Comparison of ENCODE assay signal across 18 cellular contexts in the genomic region with DNA sequence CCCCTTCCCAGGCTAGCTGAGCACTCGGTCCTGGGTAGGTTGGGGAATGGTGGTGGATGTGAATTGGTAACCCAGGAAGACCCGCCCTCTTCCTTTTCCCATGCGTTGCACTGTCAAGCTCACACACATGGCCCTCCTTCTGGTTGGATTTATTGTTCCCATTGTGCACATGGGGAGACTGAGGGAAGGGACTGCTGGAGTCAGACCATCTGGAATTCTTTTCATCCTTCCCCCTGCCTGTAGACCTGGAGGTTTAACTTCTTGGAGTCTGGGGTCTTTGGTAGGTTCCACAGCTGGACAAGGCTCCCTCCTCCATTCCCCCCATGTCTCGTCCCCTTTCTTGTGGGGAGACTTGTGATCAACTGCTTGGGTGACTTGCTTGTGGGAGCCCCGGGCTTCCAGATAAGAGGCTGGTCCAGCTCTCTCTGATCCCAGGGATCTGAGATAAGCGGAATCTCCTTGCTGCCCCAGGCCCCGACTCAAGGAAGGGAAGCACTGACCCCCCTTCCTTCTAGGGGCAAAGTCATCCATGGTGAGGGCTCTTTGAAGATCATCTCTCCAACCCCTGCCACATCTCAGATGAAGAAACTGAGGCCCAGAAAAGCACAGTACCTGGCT. TPM values are rescaled to one million over a fixed set of nuclear protein-coding genes. Genes with fewer than 3 reads are reported as not detected.
DNase-seq lines count a peak whose midpoint lies in the region; ATAC-seq, FAIRE-seq and TF ChIP-seq lines count a peak whose summit lies in the region.
"Had no signal": no experiment of that assay in that cellular context is flagged by ENCODE, and none has a peak within 500 bp of the region (broad histone marks: within the 10 kb centered on the region; RNA-seq: fewer than 3 reads in every experiment).

No MANE protein-coding gene starts in this region.

- TF ChIP-seq POLR2A in A549 (IDR thresholded peaks at IDR 0.05; ENCODE audit: low read length): no peak
- no peak for TF ChIP-seq POLR2A in Peyer's patch (IDR thresholded peaks at IDR 0.05)
- no peak for TF ChIP-seq POLR2A in esophagus muscularis mucosa (IDR thresholded peaks at IDR 0.05; ENCODE audit: low read depth)

- CTCF ChIA-PET in A549 (lab: Yijun Ruan, JAX): interaction anchor here (0.7 to 11.1 kb wide), 6 partner anchors 11 to 115 kb away, joined by 3 to 62 read pairs (median 4); no protein-coding TSS in a partner anchor

- TF ChIP-seq CTCF in A549 (IDR thresholded peaks at IDR 0.05) (no peak), Peyer's patch (IDR thresholded peaks at IDR 0.05) (no peak), esophagus muscularis mucosa (IDR thresholded peaks at IDR 0.05) (no peak), osteoblast (IDR thresholded peaks at IDR 0.05; ENCODE audit: extremely low read depth, low read depth, low read length) (no peak)

- H4K20me1 ChIP-seq in osteoblast (ENCODE audit: insufficient read depth, low read length): peaks cover 6% of the 10 kb centered on the region

- peaks cover 84% of the 10 kb centered on the region for H3K4me1 ChIP-seq in A549
- peaks cover 0 to 72% (median 10%) of the 10 kb centered on the region in 4 donors for H3K4me1 ChIP-seq in Peyer's patch
- H3K4me1 ChIP-seq in esophagus muscularis mucosa: peaks cover 28 to 80% (median 71%) of the 10 kb centered on the region in 4 donors
- peaks cover 24% of the 10 kb centered on the region for H3K4me1 ChIP-seq in osteoblast (ENCODE audit: insufficient read depth, low read length)

- H3K9me3 ChIP-seq in A549 (no peaks in the 10 kb centered on the region), Peyer's patch (no peaks in the 10 kb centered on the region), esophagus muscularis mucosa (no peaks in the 10 kb centered on the region), osteoblast (ENCODE audit: low read depth, low read length) (no peaks in the 10 kb centered on the region)

- H3K27me3 ChIP-seq in Peyer's patch: no peaks in the 10 kb centered on the region
- H3K27me3 ChIP-seq in esophagus muscularis mucosa: no peaks in the 10 kb centered on the region
- peaks cover 9% of the 10 kb centered on the region for H3K27me3 ChIP-seq in osteoblast (ENCODE audit: insufficient read depth, low read length)

- TF ChIP-seq RAD21 in A549 (conservative IDR thresholded peaks at IDR 0.05 in 1 of 2, IDR thresholded peaks at IDR 0.05 in 1 of 2): no peak

- intact Hi-C loops in esophagus muscularis mucosa (cut with DNase I): no loop called here

- H3K4me2 ChIP-seq in A549 (peak overlapping the region; percentile 95), osteoblast (ENCODE audit: insufficient read depth, low read length) (no peak overlapping the region)

- TF ChIP-seq EP300 in A549 (IDR thresholded peaks at IDR 0.05) (no peak), esophagus muscularis mucosa (IDR thresholded peaks at IDR 0.05) (no peak)

- no peak overlapping the region for H3K4me3 ChIP-seq in A549
- H3K4me3 ChIP-seq in Peyer's patch: no peak overlapping the region
- H3K4me3 ChIP-seq in esophagus muscularis mucosa: no peak overlapping the region
- H3K4me3 ChIP-seq in osteoblast (ENCODE audit: insufficient read depth, low read length): no peak overlapping the region

- H3K79me2 ChIP-seq in osteoblast (ENCODE audit: insufficient read depth, low read length): no peaks in the 10 kb centered on the region

- H3K36me3 ChIP-seq in Peyer's patch (no peaks in the 10 kb centered on the region), esophagus muscularis mucosa (no peaks in the 10 kb centered on the region), osteoblast (ENCODE audit: insufficient read depth, low read length) (no peaks in the 10 kb centered on the region)
- H3K36me3 ChIP-seq: WERI-Rb-1 had no signal

- POLR2A ChIA-PET in A549 (lab: Yijun Ruan, JAX): interaction anchor here (1.2 kb wide), 1 partner anchor 16 kb away, joined by 3 read pairs; a partner anchor contains a TSS

- H3K27ac ChIP-seq in A549: peak overlapping the region; percentile 99
- peak overlapping the region in 3 of 4 donors; percentile 89 to 98 (median 92) for H3K27ac ChIP-seq in Peyer's patch
- peak overlapping the region; percentile 68 to 84 (median 76) for H3K27ac ChIP-seq in esophagus muscularis mucosa (replicated peaks in 1 of 4)
- H3K27ac ChIP-seq in osteoblast (ENCODE audit: low read depth, low read length): no peak overlapping the region
- H3K27ac ChIP-seq: WERI-Rb-1 had no signal

- no peak for FAIRE-seq in A549 (lab: Jason Lieb, UNC)
- FAIRE-seq: GM12892 had no signal

- ATAC-seq in A549 (no peak), GM19467 (IDR thresholded peaks at IDR 0.05; ENCODE audit: unreplicated experiment) (no peak), HG02763 (IDR thresholded peaks at IDR 0.05; ENCODE audit: unreplicated experiment) (no peak)
- ATAC-seq: stimulated activated naive CD8-positive, alpha-beta T cell treated with anti-CD3 and anti-CD28 coated beads, Interleukin-15, Interleukin-2, amounts not matched to agents 100 U/mL and 50 U/mL, for 24 hours had no signal

- DNase-seq in A549 (ENCODE audit: low read depth in 1 of 2, low spot score in 1 of 2) (no peak), Peyer's patch (no peak), esophagus muscularis mucosa (ENCODE audit: extremely low spot score) (no peak), osteoblast (ENCODE audit: insufficient read length, low spot score, missing footprints) (peak; percentile 71), NCI-H345 treated with DMSO at 0.1 percent for 48 hours (lab: John Stamatoyannopoulos, UW; ENCODE audit: unreplicated experiment) (no peak), SHP77 (lab: John Stamatoyannopoulos, UW) (no peak)
- DNase-seq: activated effector memory CD4-positive, alpha-beta T cell treated with Interleukin-2 at 50 U/mL for 16 hours; aorta; MM.1S; NCI-H2029; NCI-H510A treated with DMSO at 0.1 percent for 48 hours; nucleus accumbens; stimulated activated naive CD8-positive, alpha-beta T cell treated with anti-CD3 and anti-CD28 coated beads, Interleukin-15, Interleukin-2, amounts not matched to agents 100 U/mL and 50 U/mL, for 24 hours; SW 1271 had no signal

- no peak overlapping the region for H2AFZ ChIP-seq in osteoblast (ENCODE audit: low read length)

- whole genome bisulfite sequencing in A549 (ENCODE audit: missing lambda C conversion rate): 66% methylated on average over 7 of the region's 7 CpGs
- 73% methylated on average over 7 of the region's 7 CpGs for WGBS in esophagus muscularis mucosa

TF ChIP-seq in A549, 52 proteins besides CTCF, POLR2A, EP300 and RAD21:
- TF ChIP-seq ZNF302 (CRISPR knock-in tag; IDR thresholded peaks at IDR 0.05) (no peak), BHLHE40 (IDR thresholded peaks at IDR 0.05; ENCODE audit: low read depth, low read length) (no peak), KDM1A (IDR thresholded peaks at IDR 0.05; ENCODE audit: low read depth) (no peak), CEBPB (IDR thresholded peaks at IDR 0.05) (no peak), SREBF2 (IDR thresholded peaks at IDR 0.05) (no peak), ZSCAN20 (CRISPR knock-in tag; IDR thresholded peaks at IDR 0.05) (no peak), CBX8 (IDR thresholded peaks at IDR 0.05) (no peak), ESRRA (IDR thresholded peaks at IDR 0.05; ENCODE audit: borderline replicate concordance, low read length) (no peak)
- TF ChIP-seq, protein P1, sequence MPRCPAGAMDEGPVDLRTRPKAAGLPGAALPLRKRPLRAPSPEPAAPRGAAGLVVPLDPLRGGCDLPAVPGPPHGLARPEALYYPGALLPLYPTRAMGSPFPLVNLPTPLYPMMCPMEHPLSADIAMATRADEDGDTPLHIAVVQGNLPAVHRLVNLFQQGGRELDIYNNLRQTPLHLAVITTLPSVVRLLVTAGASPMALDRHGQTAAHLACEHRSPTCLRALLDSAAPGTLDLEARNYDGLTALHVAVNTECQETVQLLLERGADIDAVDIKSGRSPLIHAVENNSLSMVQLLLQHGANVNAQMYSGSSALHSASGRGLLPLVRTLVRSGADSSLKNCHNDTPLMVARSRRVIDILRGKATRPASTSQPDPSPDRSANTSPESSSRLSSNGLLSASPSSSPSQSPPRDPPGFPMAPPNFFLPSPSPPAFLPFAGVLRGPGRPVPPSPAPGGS (IDR thresholded peaks at IDR 0.05): no peak
TF ChIP-seq in A549: peak in this region for 0.

RNA-seq across cellular contexts. Expression of a gene that starts 55.7 kb away (rescaled TPM):
- polyA plus RNA-seq in A549 (2011; rRNA removed) (5.5 and 7.7 TPM in 2 replicates), A549 (2017; fragmentation: RNase III; extraction: RNeasy Plus Mini Kit Qiagen cat#74134 plus additional on column Dnase treatment) (10.0 to 12.0 TPM (median 11.6 TPM) in 3 replicates)
- polyA plus RNA-seq in A549 (2012; cell fraction: cytosol; rRNA removed): 2.8 TPM in 2 replicates
- polyA plus RNA-seq in A549 (2012; cell fraction: nucleus; rRNA removed): 1.5 and 4.2 TPM in 2 replicates
- 4.1 and 5.0 TPM in 2 replicates for polyA minus RNA-seq in A549 (2011; rRNA and poly(A)+ RNA removed)
- total RNA-seq in Peyer's patch (10 to 100 TPM in 1 of 4 donors, 1 to 10 TPM in 3; 8.3 to 19.8 (median 9.2) TPM), esophagus muscularis mucosa (100 to 1,000 TPM; 111 to 201 (median 153) TPM), osteoblast (129 and 139 TPM in 2 replicates)

RNA-seq across cellular contexts. Expression of a gene that starts 58.9 kb away (rescaled TPM):
- 103 and 105 TPM in 2 replicates for polyA plus RNA-seq in A549 (2011; rRNA removed)
- 52.7 and 55.7 TPM in 2 replicates for polyA plus RNA-seq in A549 (2012; cell fraction: cytosol; rRNA removed)
- 51.1 and 64.7 TPM in 2 replicates for polyA plus RNA-seq in A549 (2012; cell fraction: nucleus; rRNA removed)
- 83.2 to 103 TPM (median 92.5 TPM) in 3 replicates for polyA plus RNA-seq in A549 (2017; fragmentation: RNase III; extraction: RNeasy Plus Mini Kit Qiagen cat#74134 plus additional on column Dnase treatment)
- 82.0 and 94.1 TPM in 2 replicates for polyA minus RNA-seq in A549 (2011; rRNA and poly(A)+ RNA removed)
- 10 to 100 TPM; 29.6 to 93.3 (median 50.4) TPM for total RNA-seq in Peyer's patch
- 10 to 100 TPM; 34.1 to 55.7 (median 38.8) TPM for total RNA-seq in esophagus muscularis mucosa
- total RNA-seq in osteoblast: 183 and 199 TPM in 2 replicates

RNA-seq across cellular contexts. Expression of a gene that starts 59.2 kb away (rescaled TPM):
- polyA plus RNA-seq in A549 (2011; rRNA removed): 39.3 and 41.9 TPM in 2 replicates
- polyA plus RNA-seq in A549 (2012; cell fraction: cytosol; rRNA removed): 6.6 and 7.2 TPM in 2 replicates
- polyA plus RNA-seq in A549 (2012; cell fraction: nucleus; rRNA removed): 10.4 and 18.2 TPM in 2 replicates
- 15.9 to 17.0 TPM (median 16.1 TPM) in 3 replicates for polyA plus RNA-seq in A549 (2017; fragmentation: RNase III; extraction: RNeasy Plus Mini Kit Qiagen cat#74134 plus additional on column Dnase treatment)
- 23.1 and 24.8 TPM in 2 replicates for polyA minus RNA-seq in A549 (2011; rRNA and poly(A)+ RNA removed)
- 100 to 1,000 TPM in 1 of 4 donors, 10 to 100 TPM in 3; 44.3 to 178 (median 58.1) TPM for total RNA-seq in Peyer's patch
- total RNA-seq in esophagus muscularis mucosa: 10 to 100 TPM; 14.9 to 24.1 (median 18.6) TPM
- total RNA-seq in osteoblast: 42.0 and 57.2 TPM in 2 replicates
